In genomic region chr18:44047585-44047984, GRCh38 we compare ENCODE assay signal across 14 cellular contexts.
A peak's percentile ranks its signal among the peaks of the same experiment; 100 is the strongest.
DNase-seq lines count a peak whose midpoint lies in the region; ATAC-seq and TF ChIP-seq lines count a peak whose summit lies in the region.
"Had no signal": no experiment of that assay in that cellular context is flagged by ENCODE, and none has a peak within 500 bp of the region (broad histone marks: within the 10 kb centered on the region; RNA-seq: fewer than 3 reads in every experiment).

No MANE protein-coding gene starts in this region.

- H3K27ac ChIP-seq in HEK293 (ENCODE audit: extremely low read depth, low read depth, low read length), result no peak overlapping the region

- H3K36me3 ChIP-seq in HEK293 (ENCODE audit: control insufficient read depth in 2 of 2, insufficient read depth in 1 of 2, low read length in 2 of 2), result no peaks in the 10 kb centered on the region
- H3K36me3 ChIP-seq: BE2C, HAP-1 had no signal

- H3K4me3 ChIP-seq in HEK293 (ENCODE audit: low read depth, low read length) (no peak overlapping the region), LNCaP clone FGC (ENCODE audit: low read depth, low read length) (no peak overlapping the region), epithelial cell of esophagus (ENCODE audit: low read length) (no peak overlapping the region)
- H3K4me3 ChIP-seq: HAP-1 had no signal

- peak; percentile 17 for DNase-seq in LNCaP clone FGC (ENCODE audit: low read depth)
- DNase-seq in epithelial cell of esophagus (ENCODE audit: low read depth), result peak; percentile 10
- DNase-seq in left kidney (ENCODE audit: low read depth, low spot score), result peak; percentile 15
- no peak for DNase-seq in T1000 (lab: John Stamatoyannopoulos, UW)
- DNase-seq in NCI-H82 treated with DMSO at 0.1 percent for 48 hours (lab: John Stamatoyannopoulos, UW; ENCODE audit: unreplicated experiment), result no peak
- DNase-seq: ACHN; BE2C; C1 segment of cervical spinal cord; Caco-2; CD4-positive, CD25-positive, alpha-beta regulatory T cell had no signal

- POLR2A ChIA-PET in HEK293 (lab: Yijun Ruan, JAX), result no interaction called here

- CTCF ChIA-PET in HEK293 (lab: Yijun Ruan, JAX), result no interaction called here

- H3K9me3 ChIP-seq in HEK293 (ENCODE audit: control insufficient read depth, insufficient read depth, low read depth, low read length), result no peaks in the 10 kb centered on the region
- H3K9me3 ChIP-seq: BE2C, Caco-2, HAP-1 had no signal

- H3K4me1 ChIP-seq in HEK293 (ENCODE audit: control insufficient read depth, insufficient read depth, low read length), result peaks cover 4% of the 10 kb centered on the region; the same call in 1 of the 2 replicates
- H3K4me1 ChIP-seq: BE2C, Caco-2, HAP-1 had no signal

- no peak for ATAC-seq in HG03469 (IDR thresholded peaks at IDR 0.05; ENCODE audit: unreplicated experiment)
- ATAC-seq: HepG2 had no signal

- no peak for TF ChIP-seq CTCF in HEK293 (tag by site-specific recombination; IDR thresholded peaks at IDR 0.05)
- TF ChIP-seq CTCF in LNCaP clone FGC (IDR thresholded peaks at IDR 0.05; ENCODE audit: control insufficient read depth, extremely low read depth, insufficient read depth), result no peak
- TF ChIP-seq CTCF in epithelial cell of esophagus (IDR thresholded peaks at IDR 0.05; ENCODE audit: insufficient read depth, low read depth, low read length, missing control alignments), result no peak

TF ChIP-seq in HEK293, 187 proteins besides CTCF, POLR2A, EP300 and RAD21:
- TF ChIP-seq ZNF521 (tag by site-specific recombination; IDR thresholded peaks at IDR 0.05), result no peak
- TF ChIP-seq REST (tag by site-specific recombination; IDR thresholded peaks at IDR 0.05), result peak; percentile 60; the same call in 1 of the 2 replicates

Comparison
In these comparisons a context has a peak if more than half of its experiments do, and no peak if none do; other contexts are left out.
1. DNase-seq: peak in LNCaP clone FGC (single experiment), epithelial cell of esophagus (single experiment) and left kidney (single experiment); none in T1000 (single experiment) and NCI-H82 treated with DMSO at 0.1 percent for 48 hours (single experiment).